In genomic region chr3:14124615-14125192, GRCh38 we compare ENCODE assay signal across 8 cellular contexts. TPM values are rescaled to one million over a fixed set of nuclear protein-coding genes. Genes with fewer than 3 reads are reported as not detected.
DNase-seq lines count a peak whose midpoint lies in the region; ATAC-seq and TF ChIP-seq lines count a peak whose summit lies in the region.

Gene CHCHD4 (minus strand): TSS chr3:14124870. CDS start chr3:14124676, 194 bp downstream.
Gene TMEM43 (plus strand): TSS chr3:14125052. CDS start chr3:14125194, 142 bp downstream.

- peak within 1 kb of the TSS; percentile 81 for H3K4me3 ChIP-seq in LNCaP clone FGC (ENCODE audit: low read depth, low read length)

- peak within 1 kb of the TSS; percentile 98 for H3K27ac ChIP-seq in RWPE1

- no peaks in the 10 kb centered on the region for H3K9me3 Mint-ChIP-seq in activated T-helper 2 cell treated with anti-CD3 and anti-CD28 coated beads, Interferon-gamma antibody, Interleukin-2, Interleukin-4, amounts not matched to agents 10 μg/mL and 5 μg/mL and 100 μg/mL, durations not matched to agents 14 hours and 24 hours and 36 hours
- H3K9me3 Mint-ChIP-seq in natural killer cell treated with Interleukin-12 subunit alpha and Interleukin-12 subunit beta and Interleukin-15 and Interleukin-18, amount 100 ng/mL, for 72 hours = no peaks in the 10 kb centered on the region

- H3K36me3 Mint-ChIP-seq in activated T-helper 2 cell treated with anti-CD3 and anti-CD28 coated beads, Interferon-gamma antibody, Interleukin-2, Interleukin-4, amounts not matched to agents 10 μg/mL and 5 μg/mL and 100 μg/mL, durations not matched to agents 14 hours and 24 hours and 36 hours (ENCODE audit: low read depth) = peaks cover 54% of the 10 kb centered on the region
- peaks cover 21% of the 10 kb centered on the region for H3K36me3 Mint-ChIP-seq in natural killer cell treated with Interleukin-12 subunit alpha and Interleukin-12 subunit beta and Interleukin-15 and Interleukin-18, amount 100 ng/mL, for 72 hours

- POLR2A ChIA-PET in RWPE1 (lab: Yijun Ruan, JAX; ENCODE audit: low non-redundant PET) = interaction anchor here (0.8 to 0.9 kb wide), 2 partner anchors 11 to 17 kb away, joined by 3 read pairs; no protein-coding TSS in a partner anchor

- CTCF ChIA-PET in RWPE1 (lab: Yijun Ruan, JAX) = interaction anchor here (1.4 kb wide), 1 partner anchor 228 kb away, joined by 6 read pairs; no protein-coding TSS in a partner anchor

- no peaks in the 10 kb centered on the region for H3K27me3 Mint-ChIP-seq in activated T-helper 2 cell treated with anti-CD3 and anti-CD28 coated beads, Interferon-gamma antibody, Interleukin-2, Interleukin-4, amounts not matched to agents 10 μg/mL and 5 μg/mL and 100 μg/mL, durations not matched to agents 14 hours and 24 hours and 36 hours (ENCODE audit: low read depth)
- no peaks in the 10 kb centered on the region for H3K27me3 Mint-ChIP-seq in natural killer cell treated with Interleukin-12 subunit alpha and Interleukin-12 subunit beta and Interleukin-15 and Interleukin-18, amount 100 ng/mL, for 72 hours

- H3K4me3 Mint-ChIP-seq in activated T-helper 2 cell treated with anti-CD3 and anti-CD28 coated beads, Interferon-gamma antibody, Interleukin-2, Interleukin-4, amounts not matched to agents 10 μg/mL and 5 μg/mL and 100 μg/mL, durations not matched to agents 14 hours and 24 hours and 36 hours (ENCODE audit: low read depth) = peak within 1 kb of the TSS; percentile 97
- H3K4me3 Mint-ChIP-seq in natural killer cell treated with Interleukin-12 subunit alpha and Interleukin-12 subunit beta and Interleukin-15 and Interleukin-18, amount 100 ng/mL, for 72 hours = peak within 1 kb of the TSS; percentile 99

- DNase-seq in Daoy (ENCODE audit: low read depth) = peak; percentile 97
- peak; percentile 91 for DNase-seq in GOT3 (lab: John Stamatoyannopoulos, UW)
- peak; percentile 97 for DNase-seq in LNCaP clone FGC (ENCODE audit: low read depth)
- DNase-seq in RWPE1 (ENCODE audit: low spot score) = peak; percentile 98
- peak; percentile 98 for DNase-seq in activated T-helper 2 cell treated with anti-CD3 and anti-CD28 coated beads, Interferon-gamma antibody, Interleukin-2, Interleukin-4, amounts not matched to agents 10 μg/mL and 5 μg/mL and 100 μg/mL, durations not matched to agents 14 hours and 24 hours and 36 hours (ENCODE audit: low spot score)
- peak; percentile 99 for DNase-seq in fibroblast of peridontal ligament (ENCODE audit: extremely low read depth)
- peak; percentile 99 for DNase-seq in natural killer cell treated with Interleukin-12 subunit alpha and Interleukin-12 subunit beta and Interleukin-15 and Interleukin-18, amount 100 ng/mL, for 72 hours (ENCODE audit: low spot score)
- DNase-seq in stimulated activated naive CD8-positive, alpha-beta T cell treated with anti-CD3 and anti-CD28 coated beads, Interleukin-15, Interleukin-2, amounts not matched to agents 100 U/mL and 50 U/mL, for 24 hours = peak; percentile 98

- intact Hi-C loops in activated T-helper 2 cell treated with anti-CD3 and anti-CD28 coated beads, Interferon-gamma antibody, Interleukin-2, Interleukin-4, amounts not matched to agents 10 μg/mL and 5 μg/mL and 100 μg/mL, durations not matched to agents 14 hours and 24 hours and 36 hours (cut with micrococcal nuclease) = loop anchor here (1.0 to 10.0 kb wide), 7 partner anchors 20 to 824 kb away; partner anchors contain the start of genes CCDC174, LSM3, NUP210 and XPC

- peaks cover 40% of the 10 kb centered on the region for H3K4me1 Mint-ChIP-seq in activated T-helper 2 cell treated with anti-CD3 and anti-CD28 coated beads, Interferon-gamma antibody, Interleukin-2, Interleukin-4, amounts not matched to agents 10 μg/mL and 5 μg/mL and 100 μg/mL, durations not matched to agents 14 hours and 24 hours and 36 hours (ENCODE audit: low read depth)
- H3K4me1 Mint-ChIP-seq in natural killer cell treated with Interleukin-12 subunit alpha and Interleukin-12 subunit beta and Interleukin-15 and Interleukin-18, amount 100 ng/mL, for 72 hours (ENCODE audit: low read depth in 2 of 2) = peaks cover 48 to 60% of the 10 kb centered on the region in 2 donors

- H3K27ac Mint-ChIP-seq in activated T-helper 2 cell treated with anti-CD3 and anti-CD28 coated beads, Interferon-gamma antibody, Interleukin-2, Interleukin-4, amounts not matched to agents 10 μg/mL and 5 μg/mL and 100 μg/mL, durations not matched to agents 14 hours and 24 hours and 36 hours = peak within 1 kb of the TSS; percentile 93
- peak within 1 kb of the TSS; percentile 95 for H3K27ac Mint-ChIP-seq in natural killer cell treated with Interleukin-12 subunit alpha and Interleukin-12 subunit beta and Interleukin-15 and Interleukin-18, amount 100 ng/mL, for 72 hours

- 0 out of 2 replicates have a peak, but pooled peaks have one; percentile 0 for TF ChIP-seq CTCF in LNCaP clone FGC (IDR thresholded peaks at IDR 0.05; ENCODE audit: control insufficient read depth, extremely low read depth, insufficient read depth)
- no peak for TF ChIP-seq CTCF in RWPE1 (conservative IDR thresholded peaks at IDR 0.05; ENCODE audit: low read depth)

- ATAC-seq in natural killer cell treated with Interleukin-12 subunit alpha and Interleukin-12 subunit beta and Interleukin-15 and Interleukin-18, amount 100 ng/mL, for 72 hours = peak; percentile 95 to 97
- ATAC-seq in stimulated activated naive CD8-positive, alpha-beta T cell treated with anti-CD3 and anti-CD28 coated beads, Interleukin-15, Interleukin-2, amounts not matched to agents 100 U/mL and 50 U/mL, for 24 hours = peak; percentile 90

RNA-seq across cellular contexts. Expression of gene CHCHD4, which starts in this region (rescaled TPM):
- total RNA-seq in Daoy (2014; rRNA removed; shearing (Covaris generic)) = 32.7 and 44.5 TPM in 2 replicates
- 24.8 and 25.0 TPM in 2 replicates for total RNA-seq in activated T-helper 2 cell treated with anti-CD3 and anti-CD28 coated beads, Interferon-gamma antibody, Interleukin-2, Interleukin-4, amounts not matched to agents 10 μg/mL and 5 μg/mL and 100 μg/mL, durations not matched to agents 14 hours and 24 hours and 36 hours
- total RNA-seq in natural killer cell treated with Interleukin-12 subunit alpha and Interleukin-12 subunit beta and Interleukin-15 and Interleukin-18, amount 100 ng/mL, for 72 hours = 10 to 100 TPM; 13.2 to 14.6 TPM

RNA-seq across cellular contexts. Expression of gene TMEM43, which starts in this region (rescaled TPM):
- total RNA-seq in Daoy (2014; rRNA removed; shearing (Covaris generic)) = 65.9 and 69.8 TPM in 2 replicates
- total RNA-seq in activated T-helper 2 cell treated with anti-CD3 and anti-CD28 coated beads, Interferon-gamma antibody, Interleukin-2, Interleukin-4, amounts not matched to agents 10 μg/mL and 5 μg/mL and 100 μg/mL, durations not matched to agents 14 hours and 24 hours and 36 hours = 36.7 and 39.2 TPM in 2 replicates
- total RNA-seq in natural killer cell treated with Interleukin-12 subunit alpha and Interleukin-12 subunit beta and Interleukin-15 and Interleukin-18, amount 100 ng/mL, for 72 hours = 10 to 100 TPM; 37.3 to 42.6 TPM

Comparison
In these comparisons a context has a peak if more than half of its experiments do, and no peak if none do; other contexts are left out.
1. Peak in every context shown above with its lines: DNase-seq, ATAC-seq, H3K4me3 ChIP-seq and H3K27ac ChIP-seq.